Comparison of ENCODE assay signal across 8 cellular contexts in genomic region chr1:155308493-155309422, GRCh38. TPM values are rescaled to one million over a fixed set of nuclear protein-coding genes. Genes with fewer than 3 reads are reported as not detected.
DNase-seq lines count a peak whose midpoint lies in the region; ATAC-seq and TF ChIP-seq lines count a peak whose summit lies in the region.

FDPS (plus strand) TSS chr1:155308866; CDS start chr1:155309790, 924 bp downstream.

- dilution Hi-C loops in mammary epithelial cell (cut with HindIII; ENCODE audit: low sequenced_read_pairs) = no loop called here

- H3K27me3 ChIP-seq in WERI-Rb-1 (ENCODE audit: insufficient read depth, low read depth, severe bottlenecking) (no peaks in the 10 kb centered on the region), mammary epithelial cell (ENCODE audit: insufficient read depth, low read length) (no peaks in the 10 kb centered on the region)

- H2AFZ ChIP-seq in mammary epithelial cell (ENCODE audit: low read depth, low read length) = peak within 1 kb of the TSS; percentile 77

- BruUV-seq in mammary epithelial cell (replicated peaks; lab: Mats Ljungman, UMichigan) = TSS peak; percentile 87

- H3K4me1 ChIP-seq in mammary epithelial cell (ENCODE audit: insufficient read depth, low read length) = peaks cover 19% of the 10 kb centered on the region

- in situ Hi-C loops in ACHN (cut with HindIII; ENCODE audit: low pct_ligation_motif_present, low pct_unique_long_range_greater_than_20kb, low sequenced_read_pairs) (no loop called here), mammary epithelial cell (cut with MboI; ENCODE audit: low sequenced_read_pairs in 2 of 2) (no loop called here)

- no peaks in the 10 kb centered on the region for H4K20me1 ChIP-seq in mammary epithelial cell (ENCODE audit: insufficient read depth, low read length)

- DNase-seq in ACHN (peak; percentile 99), NCI-H2227 (lab: John Stamatoyannopoulos, UW; ENCODE audit: unreplicated experiment) (peak; percentile 99), WERI-Rb-1 (peak; percentile 100), mammary epithelial cell (peak; percentile 100)

- peak within 1 kb of the TSS; percentile 93 for H3K9ac ChIP-seq in mammary epithelial cell (ENCODE audit: insufficient read depth, low read length)

- H3K4me3 ChIP-seq in WERI-Rb-1 (ENCODE audit: low read depth, low read length) (peak within 1 kb of the TSS; percentile 89), mammary epithelial cell (replicated peaks in 1 of 3; ENCODE audit: insufficient read depth in 1 of 3, low read depth in 2 of 3, low read length in 3 of 3) (peak within 1 kb of the TSS; percentile 73 to 86 (median 85)), iPS-18c (ENCODE audit: insufficient read depth, low read depth, low read length) (peak within 1 kb of the TSS; percentile 99), skin epidermis (peak within 1 kb of the TSS; percentile 53 to 86 (median 73))

- peak within 1 kb of the TSS; percentile 91 for H3K27ac ChIP-seq in WERI-Rb-1
- H3K27ac ChIP-seq in mammary epithelial cell (ENCODE audit: insufficient read depth, low read depth, low read length) = peak within 1 kb of the TSS; percentile 87
- peak within 1 kb of the TSS; percentile 35 to 95 (median 91) for H3K27ac ChIP-seq in skin epidermis

- peaks cover 49% of the 10 kb centered on the region for H3K79me2 ChIP-seq in mammary epithelial cell (ENCODE audit: insufficient read depth, low read length)

- WGBS in mammary epithelial cell (ENCODE audit: low coverage, missing lambda C conversion rate) = under 1% methylated on average over 47 of the region's 51 CpGs

- intact Hi-C loops in mammary epithelial cell (cut with micrococcal nuclease) = loop anchor here (1.0 to 5.0 kb wide), 4 partner anchors 15 to 101 kb away; partner anchors contain the start of genes HCN3, MTX1 and THBS3

- CTCF ChIA-PET in mammary epithelial cell (lab: Charles Lee; ENCODE audit: low non-redundant PET) = no interaction called here

- ATAC-seq in GM18873 (IDR thresholded peaks at IDR 0.05; ENCODE audit: low FRiP score, unreplicated experiment) (peak; percentile 86), HG03139 (IDR thresholded peaks at IDR 0.05; ENCODE audit: unreplicated experiment) (peak; percentile 91)

- TF ChIP-seq CTCF in WERI-Rb-1 (IDR thresholded peaks at IDR 0.05; ENCODE audit: low read depth, low read length) (no peak), mammary epithelial cell (conservative IDR thresholded peaks at IDR 0.05 in 1 of 2, IDR thresholded peaks at IDR 0.05 in 1 of 2; ENCODE audit: extremely low read depth in 1 of 2, insufficient read depth in 1 of 2, low read depth in 1 of 2, low read length in 2 of 2) (no peak)

- H3K9me3 ChIP-seq in WERI-Rb-1 (ENCODE audit: severe bottlenecking) = no peaks in the 10 kb centered on the region
- H3K9me3 ChIP-seq in mammary epithelial cell (replicated peaks; ENCODE audit: insufficient read depth, low read length) = no peaks in the 10 kb centered on the region
- H3K9me3 ChIP-seq in iPS-18c (ENCODE audit: control insufficient read depth, insufficient read depth, low read length) = no peaks in the 10 kb centered on the region

- H3K36me3 ChIP-seq in WERI-Rb-1 (peaks cover 41% of the 10 kb centered on the region), mammary epithelial cell (ENCODE audit: insufficient read depth, low read length) (peaks cover 12% of the 10 kb centered on the region)

- peak within 1 kb of the TSS; percentile 91 for H3K4me2 ChIP-seq in mammary epithelial cell (ENCODE audit: insufficient read depth, low read depth, low read length)

RNA-seq across cellular contexts. Expression of gene FDPS, which starts in this region (rescaled TPM):
- 100 to 1,000 TPM; 180 to 795 TPM for total RNA-seq in mammary epithelial cell
- 859 TPM for polyA plus RNA-seq in mammary epithelial cell
- 653 TPM for polyA minus RNA-seq in mammary epithelial cell

Comparison
In these comparisons a context has a peak if more than half of its experiments do, and no peak if none do; other contexts are left out.
1. Peak in every context shown above with its lines: DNase-seq, ATAC-seq, H3K4me3 ChIP-seq and H3K27ac ChIP-seq.